ENCODE assay signal across 30 cellular contexts in the genomic region with DNA sequence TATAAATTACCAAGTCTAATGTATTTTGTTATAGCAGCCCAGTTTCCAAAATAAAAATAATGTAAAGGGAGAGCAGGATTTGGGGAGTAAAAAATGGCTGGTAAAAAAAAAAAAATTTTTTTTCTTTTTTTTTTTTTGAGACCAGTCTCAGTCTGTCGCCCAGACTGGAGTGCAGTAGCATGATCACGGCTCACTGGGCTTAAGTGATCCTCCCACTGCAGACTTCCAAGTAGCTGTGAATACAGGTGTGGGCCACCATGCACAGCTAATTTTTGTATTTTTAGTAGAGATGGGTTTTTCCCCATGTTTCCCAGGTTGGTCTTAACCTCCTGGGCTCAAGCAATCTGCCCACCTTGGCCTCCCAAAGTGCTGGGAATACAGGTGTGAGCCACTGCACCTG. TPM values are rescaled to one million over a fixed set of nuclear protein-coding genes. Genes with fewer than 3 reads are reported as not detected.
"Had no signal": no experiment of that assay in that cellular context is flagged by ENCODE, and none has a peak within 500 bp of the region (broad histone marks: within the 10 kb centered on the region; RNA-seq: fewer than 3 reads in every experiment).

No MANE protein-coding gene starts in this region.

- H3K9me3 ChIP-seq: esophagus squamous epithelium, heart right ventricle, mucosa of descending colon, prostate gland, right atrium auricular region, testis, tibial nerve, upper lobe of left lung had no signal

- H3K4me2 ChIP-seq: neural progenitor cell, smooth muscle cell had no signal

- H3K27ac ChIP-seq: coronary artery, esophagus squamous epithelium, heart right ventricle, neural progenitor cell, parathyroid adenoma, prostate gland, right atrium auricular region, testis, tibial nerve, upper lobe of left lung had no signal

- H3K36me3 ChIP-seq: esophagus squamous epithelium, heart right ventricle, neural progenitor cell, prostate gland, right atrium auricular region, tibial nerve, upper lobe of left lung had no signal

- H3K27me3 ChIP-seq: esophagus squamous epithelium, heart right ventricle, neural progenitor cell, right atrium auricular region, testis, tibial nerve, upper lobe of left lung had no signal

- H3K4me3 ChIP-seq: coronary artery, esophagus squamous epithelium, heart right ventricle, mucosa of descending colon, neural progenitor cell, prostate gland, right atrium auricular region, smooth muscle cell, testis, tibial nerve, upper lobe of left lung had no signal

- H3K27ac Mint-ChIP-seq: effector memory CD8-positive, alpha-beta T cell; mesothelial cell of epicardium; naive B cell; natural killer cell treated with Interleukin-12 subunit alpha and Interleukin-12 subunit beta and Interleukin-15 and Interleukin-18, amount 100 ng/mL, for 72 hours; neural progenitor cell; stimulated activated effector memory CD8-positive, alpha-beta T cell treated with anti-CD3 and anti-CD28 coated beads, Interleukin-12 subunit alpha, Interleukin-12 subunit beta, amount 100 ng/mL, for 72 hours had no signal

- H3K79me2 ChIP-seq: parathyroid adenoma had no signal

- H3K36me3 Mint-ChIP-seq: mesothelial cell of epicardium, neural progenitor cell had no signal

- H3K9ac ChIP-seq: neural progenitor cell, parathyroid adenoma had no signal

- H2AFZ ChIP-seq: neural progenitor cell, parathyroid adenoma had no signal

- H3K4me3 Mint-ChIP-seq: effector memory CD8-positive, alpha-beta T cell; mesothelial cell of epicardium; natural killer cell treated with Interleukin-12 subunit alpha and Interleukin-12 subunit beta and Interleukin-15 and Interleukin-18, amount 100 ng/mL, for 72 hours; neural progenitor cell; stimulated activated effector memory CD8-positive, alpha-beta T cell treated with anti-CD3 and anti-CD28 coated beads, Interleukin-12 subunit alpha, Interleukin-12 subunit beta, amount 100 ng/mL, for 72 hours had no signal

- H3K4me1 ChIP-seq: parathyroid adenoma, prostate gland, testis had no signal

- DNase-seq: dermis blood vessel endothelial cell; effector memory CD8-positive, alpha-beta T cell; erythroblast; esophagus squamous epithelium; foreskin melanocyte; glutamatergic neuron; heart right ventricle; hippocampal formation; kidney glomerular epithelial cell; left colon; mesenchymal stem cell; mucosa of descending colon; naive B cell; stimulated activated CD4-positive, alpha-beta T cell treated with anti-CD3 and anti-CD28 coated beads, Interleukin-12 subunit alpha, Interleukin-12 subunit beta, amount 100 ng/mL, for 4 hours; stimulated activated CD4-positive, alpha-beta T cell treated with anti-CD3 and anti-CD28 coated beads, Interleukin-2, amount 100 ng/mL, for 24 hours; stimulated activated CD4-positive, alpha-beta T cell treated with anti-CD3 and anti-CD28 coated beads, Interleukin-4, amount 100 ng/mL, for 24 hours; stimulated activated naive CD8-positive, alpha-beta T cell treated with anti-CD3 and anti-CD28 coated beads, Interleukin-15, Interleukin-2, amounts not matched to agents 100 U/mL and 50 U/mL, for 24 hours; substantia nigra; testis; upper lobe of left lung had no signal

- H3K9me3 Mint-ChIP-seq: effector memory CD8-positive, alpha-beta T cell; mesothelial cell of epicardium; neural progenitor cell; stimulated activated effector memory CD8-positive, alpha-beta T cell treated with anti-CD3 and anti-CD28 coated beads, Interleukin-12 subunit alpha, Interleukin-12 subunit beta, amount 100 ng/mL, for 72 hours had no signal

RNA-seq across cellular contexts. Expression of a gene that starts 45.3 kb away (rescaled TPM):
- total RNA-seq: dermis blood vessel endothelial cell; left colon; mesothelial cell of epicardium; natural killer cell treated with Interleukin-12 subunit alpha and Interleukin-12 subunit beta and Interleukin-15 and Interleukin-18, amount 100 ng/mL, for 72 hours; smooth muscle cell; upper lobe of left lung had no signal
